Comparison of ENCODE assay signal across 20 cellular contexts in genomic region chr1:78419309-78419708, GRCh38.
DNase-seq lines count a peak whose midpoint lies in the region; ATAC-seq, FAIRE-seq and TF ChIP-seq lines count a peak whose summit lies in the region.
"Had no signal": no experiment of that assay in that cellular context is flagged by ENCODE, and none has a peak within 500 bp of the region (broad histone marks: within the 10 kb centered on the region; RNA-seq: fewer than 3 reads in every experiment).

No MANE protein-coding gene starts in this region.

- no peak for TF ChIP-seq CTCF in upper lobe of right lung (IDR thresholded peaks at IDR 0.05)

- H3K27ac Mint-ChIP-seq in stimulated activated naive CD8-positive, alpha-beta T cell treated with anti-CD3 and anti-CD28 coated beads, Interleukin-15, amount 100 ng/mL, for 72 hours = no peak overlapping the region
- H3K27ac Mint-ChIP-seq: activated T-helper 2 cell treated with anti-CD3 and anti-CD28 coated beads, Interferon-gamma antibody, Interleukin-2, Interleukin-4, amounts not matched to agents 10 μg/mL and 5 μg/mL and 100 μg/mL, durations not matched to agents 14 hours and 24 hours and 36 hours; mesothelial cell of epicardium; neural progenitor cell; T-helper 1 cell treated with Interleukin-12 subunit alpha and Interleukin-12 subunit beta and Interleukin-4 antibody, amounts not matched to agents 30 μg/mL and 1 μg/mL, for 36 hours had no signal

- H3K36me3 Mint-ChIP-seq in activated T-cell treated with anti-CD3 and anti-CD28 coated beads, Interleukin-2, amount 50 U/mL, for 4 hours (ENCODE audit: insufficient read depth) = no peaks in the 10 kb centered on the region
- H3K36me3 Mint-ChIP-seq: mesothelial cell of epicardium, neural progenitor cell had no signal

- H3K9me3 ChIP-seq in upper lobe of right lung = no peaks in the 10 kb centered on the region
- H3K9me3 ChIP-seq: BLaER1 treated with 17β-estradiol and CSF1 and Interleukin-3, amounts not matched to agents 10 nM and 100 nM; colonic mucosa had no signal

- H3K4me3 Mint-ChIP-seq in activated T-cell treated with anti-CD3 and anti-CD28 coated beads, Interleukin-2, amount 50 U/mL, for 4 hours = no peak overlapping the region
- H3K4me3 Mint-ChIP-seq in stimulated activated naive CD8-positive, alpha-beta T cell treated with anti-CD3 and anti-CD28 coated beads, Interleukin-15, amount 100 ng/mL, for 72 hours = no peak overlapping the region
- H3K4me3 Mint-ChIP-seq: mesothelial cell of epicardium; neural progenitor cell; T-helper 1 cell treated with Interleukin-12 subunit alpha and Interleukin-12 subunit beta and Interleukin-4 antibody, amounts not matched to agents 30 μg/mL and 1 μg/mL, for 36 hours had no signal

- intact Hi-C loops in sciatic nerve (cut with DNase I) = no loop called here
- intact Hi-C loops in upper lobe of right lung (cut with DNase I) = no loop called here

- no peak overlapping the region for H3K27ac ChIP-seq in upper lobe of right lung
- H3K27ac ChIP-seq: BLaER1 treated with 17β-estradiol and CSF1 and Interleukin-3, amounts not matched to agents 10 nM and 100 nM; colonic mucosa; neural progenitor cell had no signal

- peak; percentile 58 for FAIRE-seq in endometrium (lab: Jason Lieb, UNC)

- H3K9me3 Mint-ChIP-seq in activated T-cell treated with anti-CD3 and anti-CD28 coated beads, Interleukin-2, amount 50 U/mL, for 4 hours = no peaks in the 10 kb centered on the region
- H3K9me3 Mint-ChIP-seq in stimulated activated naive CD8-positive, alpha-beta T cell treated with anti-CD3 and anti-CD28 coated beads, Interleukin-15, amount 100 ng/mL, for 72 hours = no peaks in the 10 kb centered on the region
- H3K9me3 Mint-ChIP-seq: activated T-helper 2 cell treated with anti-CD3 and anti-CD28 coated beads, Interferon-gamma antibody, Interleukin-2, Interleukin-4, amounts not matched to agents 10 μg/mL and 5 μg/mL and 100 μg/mL, durations not matched to agents 14 hours and 24 hours and 36 hours; mesothelial cell of epicardium; neural progenitor cell; T-helper 1 cell treated with Interleukin-12 subunit alpha and Interleukin-12 subunit beta and Interleukin-4 antibody, amounts not matched to agents 30 μg/mL and 1 μg/mL, for 36 hours had no signal

- no peaks in the 10 kb centered on the region for H3K4me1 ChIP-seq in upper lobe of right lung
- H3K4me1 ChIP-seq: BLaER1 treated with 17β-estradiol and CSF1 and Interleukin-3, amounts not matched to agents 10 nM and 100 nM; colonic mucosa; neural progenitor cell had no signal

- no peaks in the 10 kb centered on the region for H3K27me3 Mint-ChIP-seq in activated T-cell treated with anti-CD3 and anti-CD28 coated beads, Interleukin-2, amount 50 U/mL, for 4 hours (ENCODE audit: low read depth)
- no peaks in the 10 kb centered on the region for H3K27me3 Mint-ChIP-seq in stimulated activated naive CD8-positive, alpha-beta T cell treated with anti-CD3 and anti-CD28 coated beads, Interleukin-15, amount 100 ng/mL, for 72 hours

- DNase-seq in EL (peak; percentile 77), NCI-H446 treated with DMSO at 0.1 percent for 48 hours (lab: John Stamatoyannopoulos, UW) (peak; percentile 94), sciatic nerve (ENCODE audit: low spot score) (no peak), upper lobe of right lung (no peak), globus pallidus (ENCODE audit: low spot score) (no peak)
- no peak for DNase-seq in activated T-cell treated with anti-CD3 and anti-CD28 coated beads, Interleukin-2, amount 50 U/mL, for 4 hours
- DNase-seq in stimulated activated naive CD8-positive, alpha-beta T cell treated with anti-CD3 and anti-CD28 coated beads, Interleukin-15, amount 100 ng/mL, for 72 hours = no peak
- DNase-seq: colonic mucosa, erythroblast, hippocampal formation, NCI-H1092, NCI-H2107, NCI-H774, retina had no signal

- H3K4me1 Mint-ChIP-seq in activated T-cell treated with anti-CD3 and anti-CD28 coated beads, Interleukin-2, amount 50 U/mL, for 4 hours (ENCODE audit: low read depth) = no peaks in the 10 kb centered on the region
- H3K4me1 Mint-ChIP-seq in stimulated activated naive CD8-positive, alpha-beta T cell treated with anti-CD3 and anti-CD28 coated beads, Interleukin-15, amount 100 ng/mL, for 72 hours = no peaks in the 10 kb centered on the region
- H3K4me1 Mint-ChIP-seq: mesothelial cell of epicardium, neural progenitor cell had no signal

- H3K36me3 ChIP-seq in upper lobe of right lung = no peaks in the 10 kb centered on the region
- H3K36me3 ChIP-seq: BLaER1 treated with 17β-estradiol and CSF1 and Interleukin-3, amounts not matched to agents 10 nM and 100 nM; colonic mucosa; neural progenitor cell had no signal

- peak; percentile 84 for ATAC-seq in sciatic nerve
- no peak for ATAC-seq in activated T-cell treated with anti-CD3 and anti-CD28 coated beads, Interleukin-2, amount 50 U/mL, for 4 hours
- ATAC-seq in stimulated activated naive CD8-positive, alpha-beta T cell treated with anti-CD3 and anti-CD28 coated beads, Interleukin-15, amount 100 ng/mL, for 72 hours = no peak
- ATAC-seq in upper lobe of right lung = no peak

- H3K4me3 ChIP-seq in upper lobe of right lung = no peak overlapping the region
- H3K4me3 ChIP-seq: BLaER1 treated with 17β-estradiol and CSF1 and Interleukin-3, amounts not matched to agents 10 nM and 100 nM; colonic mucosa; neural progenitor cell had no signal

- no peaks in the 10 kb centered on the region for H3K27me3 ChIP-seq in upper lobe of right lung
- H3K27me3 ChIP-seq: BLaER1 treated with 17β-estradiol and CSF1 and Interleukin-3, amounts not matched to agents 10 nM and 100 nM; colonic mucosa; neural progenitor cell had no signal

Comparison
In these comparisons a context has a peak if more than half of its experiments do, and no peak if none do; other contexts are left out.
1. DNase-seq: peak in EL (single experiment) and NCI-H446 treated with DMSO at 0.1 percent for 48 hours (single experiment); none in sciatic nerve (single experiment), activated T-cell treated with anti-CD3 and anti-CD28 coated beads, Interleukin-2, amount 50 U/mL, for 4 hours (single experiment), stimulated activated naive CD8-positive, alpha-beta T cell treated with anti-CD3 and anti-CD28 coated beads, Interleukin-15, amount 100 ng/mL, for 72 hours (0 of 2), upper lobe of right lung (single experiment) and globus pallidus (single experiment).